Comparison of ENCODE assay signal across 20 cellular contexts in genomic region chr19:1150333-1151036, GRCh38.
"Had no signal": no experiment of that assay in that cellular context is flagged by ENCODE, and none has a peak within 500 bp of the region (broad histone marks: within the 10 kb centered on the region; RNA-seq: fewer than 3 reads in every experiment).

No MANE protein-coding gene starts in this region.

- ATAC-seq: activated T-helper 17 cell treated with anti-CD3 and anti-CD28 coated beads, Interleukin-2, amount 50 U/mL, for 72 hours; mucosa of descending colon; naive thymus-derived CD8-positive, alpha-beta T cell; sciatic nerve; SK-N-SH treated with all-trans-retinoic acid at 6 μM for 48 hours had no signal

- DNase-seq: activated B cell treated with CpG ODN at 0.5 μM for 24 hours; activated CD4-positive, alpha-beta T cell treated with anti-CD3 and anti-CD28 coated beads, Interleukin-2, amount 10 ng/mL, durations not matched to agents 24 days and 14 days; activated CD8-positive, alpha-beta memory T cell treated with anti-CD3 and anti-CD28 coated beads for 24 hours; activated naive CD4-positive, alpha-beta T cell treated with anti-CD3 and anti-CD28 coated beads, Interleukin-2, amount 10 ng/mL, durations not matched to agents 7 days and 5 days; cortex of kidney; effector memory CD4-positive, alpha-beta T cell; hippocampal formation; kidney glomerular epithelial cell; mucosa of descending colon; naive thymus-derived CD8-positive, alpha-beta T cell; nucleus accumbens; stimulated activated CD4-positive, alpha-beta T cell treated with anti-CD3 and anti-CD28 coated beads, Interleukin-2, amount 100 ng/mL, for 48 hours; stimulated activated naive CD4-positive, alpha-beta T cell treated with Interleukin-2 at 50 U/mL for 16 hours had no signal

- H3K4me3 ChIP-seq: lung, mucosa of descending colon, prostate gland, tibial nerve had no signal

- H3K27me3 ChIP-seq: tibial nerve had no signal

- H3K9me3 ChIP-seq: mucosa of descending colon, prostate gland, tibial nerve had no signal

- H3K36me3 ChIP-seq: prostate gland had no signal

- H3K27ac ChIP-seq: epithelial cell of prostate had no signal
